In genomic region chr1:113153116-113153803, GRCh38 we compare ENCODE assay signal across 16 cellular contexts.
DNase-seq lines count a peak whose midpoint lies in the region; ATAC-seq and TF ChIP-seq lines count a peak whose summit lies in the region.
"Had no signal": no experiment of that assay in that cellular context is flagged by ENCODE, and none has a peak within 500 bp of the region (broad histone marks: within the 10 kb centered on the region; RNA-seq: fewer than 3 reads in every experiment).

No MANE protein-coding gene starts in this region.

- H3K4me3 Mint-ChIP-seq in effector memory CD8-positive, alpha-beta T cell: no peak overlapping the region
- H3K4me3 Mint-ChIP-seq: activated T-helper 1 cell treated with anti-CD3 and anti-CD28 coated beads, Interleukin-12 subunit alpha, Interleukin-12 subunit beta, Interleukin-2, Interleukin-4 antibody, amounts not matched to agents 30 ng/mL and 10 ng/mL and 1 ng/mL, durations not matched to agents 14 hours and 24 hours and 36 hours had no signal

- H3K4me1 Mint-ChIP-seq in effector memory CD8-positive, alpha-beta T cell (ENCODE audit: low read depth in 2 of 2): no peaks in the 10 kb centered on the region

- peaks cover 0 to 1% of the 10 kb centered on the region in 2 donors for H3K9me3 Mint-ChIP-seq in effector memory CD8-positive, alpha-beta T cell

- POLR2A ChIA-PET in HEK293 (lab: Yijun Ruan, JAX): no interaction called here

- H3K4me1 ChIP-seq in HEK293 (ENCODE audit: control insufficient read depth, insufficient read depth, low read length): no peaks in the 10 kb centered on the region

- H3K27ac Mint-ChIP-seq in effector memory CD8-positive, alpha-beta T cell: no peak overlapping the region
- H3K27ac Mint-ChIP-seq: activated T-helper 1 cell treated with anti-CD3 and anti-CD28 coated beads, Interleukin-12 subunit alpha, Interleukin-12 subunit beta, Interleukin-2, Interleukin-4 antibody, amounts not matched to agents 30 ng/mL and 10 ng/mL and 1 ng/mL, durations not matched to agents 14 hours and 24 hours and 36 hours had no signal

- no peaks in the 10 kb centered on the region for H3K36me3 Mint-ChIP-seq in effector memory CD8-positive, alpha-beta T cell (ENCODE audit: insufficient read depth)

- H3K4me3 ChIP-seq in HEK293 (ENCODE audit: low read depth, low read length): no peak overlapping the region

- peak; percentile 9 for DNase-seq in OCI-M1 (lab: John Stamatoyannopoulos, UW)
- DNase-seq in erythroblast (lab: John Stamatoyannopoulos, UW): peak; percentile 28 to 31
- peak; percentile 38 for DNase-seq in myocyte (ENCODE audit: low read depth)
- DNase-seq in GOT3 (lab: John Stamatoyannopoulos, UW): no peak
- DNase-seq in effector memory CD8-positive, alpha-beta T cell: no peak
- DNase-seq in NCI-H1694 treated with DMSO at 0.1 percent for 48 hours (lab: John Stamatoyannopoulos, UW): no peak
- no peak for DNase-seq in NCI-H1092 (lab: John Stamatoyannopoulos, UW)
- DNase-seq: central memory CD4-positive, alpha-beta T cell; H7; KBM-7; NCI-H2171; SIG-M5 had no signal

- no peaks in the 10 kb centered on the region for H3K27me3 Mint-ChIP-seq in effector memory CD8-positive, alpha-beta T cell

- no peaks in the 10 kb centered on the region for H3K36me3 ChIP-seq in HEK293 (ENCODE audit: control insufficient read depth in 2 of 2, insufficient read depth in 1 of 2, low read length in 2 of 2)
- H3K36me3 ChIP-seq: neutrophil had no signal

- H3K9me3 ChIP-seq in HEK293 (ENCODE audit: control insufficient read depth, insufficient read depth, low read depth, low read length): no peaks in the 10 kb centered on the region
- H3K9me3 ChIP-seq: neutrophil had no signal

- TF ChIP-seq CTCF in HEK293 (tag by site-specific recombination; IDR thresholded peaks at IDR 0.05): no peak

- CTCF ChIA-PET in HEK293 (lab: Yijun Ruan, JAX): interaction anchor here (0.7 to 1.0 kb wide), 2 partner anchors 12 to 78 kb away, joined by 3 read pairs; no protein-coding TSS in a partner anchor

- no peak for ATAC-seq in effector memory CD8-positive, alpha-beta T cell (replicated peaks)
- ATAC-seq: activated CD4-positive, CD25-positive, alpha-beta regulatory T cell treated with anti-CD3 and anti-CD28 coated beads, Interleukin-2, amount 50 U/mL, for 24 hours had no signal

- no peak for TF ChIP-seq POLR2A in erythroblast (IDR thresholded peaks at IDR 0.05; ENCODE audit: low read length)

- no peak overlapping the region for H3K27ac ChIP-seq in HEK293 (ENCODE audit: extremely low read depth, low read depth, low read length)
- H3K27ac ChIP-seq: neutrophil had no signal

TF ChIP-seq in HEK293, 187 proteins besides CTCF, POLR2A, EP300 and RAD21:
- TF ChIP-seq ZNF202 (tag by site-specific recombination; IDR thresholded peaks at IDR 0.05; ENCODE audit: borderline replicate concordance): no peak
- peak; percentile 75; the same call in 1 of the 2 replicates for TF ChIP-seq ZFP37 (tag by site-specific recombination; IDR thresholded peaks at IDR 0.05)

Comparison
In these comparisons a context has a peak if more than half of its experiments do, and no peak if none do; other contexts are left out.
1. DNase-seq: peak in OCI-M1 (single experiment), erythroblast (2 of 2) and myocyte (single experiment); none in GOT3 (single experiment), effector memory CD8-positive, alpha-beta T cell (0 of 3), NCI-H1694 treated with DMSO at 0.1 percent for 48 hours (single experiment) and NCI-H1092 (single experiment).